In the genomic region with DNA sequence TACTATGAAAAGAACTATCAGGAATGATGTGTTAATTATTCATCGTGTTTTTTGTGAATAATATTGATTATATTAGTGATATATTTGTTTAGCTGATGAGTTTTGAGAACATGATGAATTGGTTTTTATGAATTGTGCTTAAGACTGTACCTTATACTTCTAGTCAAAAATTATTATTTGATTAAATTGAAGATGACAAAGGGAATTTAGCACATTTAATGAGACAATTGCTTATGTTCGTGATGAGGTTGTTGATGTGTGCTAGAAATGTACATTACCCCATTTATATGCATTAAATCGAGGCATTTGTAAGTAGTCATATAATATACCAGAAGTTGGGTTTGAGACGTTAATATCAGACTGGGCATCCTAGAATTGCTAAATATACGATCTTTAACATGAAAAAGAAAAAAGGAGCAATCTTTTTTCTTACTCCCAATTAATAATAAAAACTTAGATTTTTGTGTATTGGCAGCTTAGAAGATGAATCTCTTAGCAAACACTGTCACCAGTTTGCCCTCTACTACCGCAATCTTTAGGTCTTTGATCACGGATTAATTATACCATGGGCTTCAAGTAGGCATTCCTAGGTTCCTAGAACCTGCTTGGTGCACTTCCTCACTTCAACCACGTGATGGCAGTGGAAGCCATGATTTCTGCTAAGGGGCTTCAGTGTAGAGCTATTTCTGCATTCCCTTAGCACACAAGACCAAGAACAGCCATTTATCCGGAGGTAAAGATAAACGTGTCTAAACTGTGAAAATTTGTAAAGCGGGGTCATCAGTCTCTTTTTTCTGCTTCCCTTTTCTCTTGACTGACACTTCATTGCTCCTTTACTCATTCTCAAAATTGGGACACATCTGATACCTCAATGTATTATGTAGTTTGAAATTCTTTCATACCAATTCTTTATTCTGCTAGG, we compare ENCODE assay signal across 7 cellular contexts. TPM values are rescaled to one million over a fixed set of nuclear protein-coding genes. Genes with fewer than 3 reads are reported as not detected.
DNase-seq lines count a peak whose midpoint lies in the region; ATAC-seq, FAIRE-seq and TF ChIP-seq lines count a peak whose summit lies in the region.

No MANE protein-coding gene starts in this region.

- H3K9me3 ChIP-seq in IMR-90 (ENCODE audit: control insufficient read depth, insufficient read depth, low read length) (no peaks in the 10 kb centered on the region), OCI-LY1 (ENCODE audit: low read length) (no peaks in the 10 kb centered on the region), fibroblast of lung (ENCODE audit: control insufficient read depth, insufficient read depth, low read depth, low read length) (no peaks in the 10 kb centered on the region), stomach smooth muscle (ENCODE audit: control insufficient read depth in 2 of 2, low read length in 2 of 2) (no peaks in the 10 kb centered on the region)
- no peaks in the 10 kb centered on the region for H3K9me3 ChIP-seq in naive thymus-derived CD4-positive, alpha-beta T cell (ENCODE audit: control insufficient read depth in 2 of 3, low read length in 3 of 3)

- H3K4me2 ChIP-seq in IMR-90 (ENCODE audit: low read depth, low read length): peak overlapping the region; percentile 99
- peak overlapping the region; percentile 96 for H3K4me2 ChIP-seq in OCI-LY1 (ENCODE audit: low read length)
- H3K4me2 ChIP-seq in fibroblast of lung (ENCODE audit: extremely low read depth, insufficient read depth, low read length): peak overlapping the region; percentile 98

- no peaks in the 10 kb centered on the region for H3K9me2 ChIP-seq in OCI-LY1 (ENCODE audit: low read depth, low read length)

- H2BK20ac ChIP-seq in IMR-90 (ENCODE audit: low read depth, low read length): no peak overlapping the region

- H2AK5ac ChIP-seq in IMR-90 (ENCODE audit: low read depth, low read length): no peak overlapping the region

- H3K27ac Mint-ChIP-seq in activated T-cell treated with anti-CD3 and anti-CD28 coated beads, Interleukin-2, amount 50 U/mL, for 24 hours: no peak overlapping the region
- peak overlapping the region in 2 of 9 donors; percentile 75 to 88 for H3K27ac Mint-ChIP-seq in naive thymus-derived CD4-positive, alpha-beta T cell

- H4K91ac ChIP-seq in IMR-90 (ENCODE audit: insufficient read depth, low read depth, low read length): no peak overlapping the region

- no peak overlapping the region; the same call in 1 of the 2 replicates for H3K9ac ChIP-seq in IMR-90 (ENCODE audit: low read depth, low read length)
- peak overlapping the region; percentile 79 for H3K9ac ChIP-seq in OCI-LY1 (ENCODE audit: low read length)
- peak overlapping the region; percentile 37 for H3K9ac ChIP-seq in fibroblast of lung (ENCODE audit: insufficient read depth, low read length)
- peak overlapping the region in 1 of 2 donors; percentile 97 for H3K9ac ChIP-seq in stomach smooth muscle (ENCODE audit: low read length in 2 of 2)

- H3K36me3 ChIP-seq in IMR-90 (ENCODE audit: control insufficient read depth, insufficient read depth, low read length) (no peaks in the 10 kb centered on the region), OCI-LY1 (ENCODE audit: insufficient read depth, low read length) (no peaks in the 10 kb centered on the region), fibroblast of lung (ENCODE audit: control insufficient read depth, insufficient read depth, low read length) (no peaks in the 10 kb centered on the region), stomach smooth muscle (ENCODE audit: control insufficient read depth in 2 of 2, insufficient read depth in 2 of 2, low read length in 2 of 2) (no peaks in the 10 kb centered on the region)
- no peaks in the 10 kb centered on the region for H3K36me3 ChIP-seq in naive thymus-derived CD4-positive, alpha-beta T cell (ENCODE audit: control insufficient read depth in 2 of 3, insufficient read depth in 3 of 3, low read length in 3 of 3)

- CTCF ChIA-PET in IMR-90 (lab: Yijun Ruan, JAX): interaction anchor here (0.6 to 1.3 kb wide), 7 partner anchors 11 to 650 kb away, joined by 3 to 5 read pairs (median 4); no protein-coding TSS in a partner anchor
- CTCF ChIA-PET in naive thymus-derived CD4-positive, alpha-beta T cell (lab: Charles Lee): interaction anchor here (0.5 to 2.9 kb wide), 12 partner anchors 8 to 686 kb away, joined by 3 to 13 read pairs (median 3); a partner anchor contains a TSS

- no peak overlapping the region for H3K14ac ChIP-seq in IMR-90 (replicated peaks; ENCODE audit: low read depth, low read length)

- no peak overlapping the region for H3K4ac ChIP-seq in IMR-90 (ENCODE audit: low read depth, low read length)

- no peaks in the 10 kb centered on the region for H3K27me3 ChIP-seq in IMR-90 (ENCODE audit: control insufficient read depth, insufficient read depth, low read length)
- no peaks in the 10 kb centered on the region for H3K27me3 ChIP-seq in OCI-LY1 (ENCODE audit: insufficient read depth, low read length)
- no peaks in the 10 kb centered on the region for H3K27me3 ChIP-seq in fibroblast of lung (ENCODE audit: control insufficient read depth, insufficient read depth, low read length)
- H3K27me3 ChIP-seq in naive thymus-derived CD4-positive, alpha-beta T cell (ENCODE audit: control insufficient read depth in 2 of 2, insufficient read depth in 2 of 2, low read length in 2 of 2): no peaks in the 10 kb centered on the region
- H3K27me3 ChIP-seq in stomach smooth muscle (ENCODE audit: control insufficient read depth in 1 of 2, insufficient read depth in 2 of 2, low read length in 2 of 2): no peaks in the 10 kb centered on the region

- POLR2A ChIA-PET in IMR-90 (lab: Charles Lee; ENCODE audit: unreplicated experiment): no interaction called here
- POLR2A ChIA-PET in naive thymus-derived CD4-positive, alpha-beta T cell (lab: Charles Lee): interaction anchor here (0.7 to 2.0 kb wide), 3 partner anchors 19 to 686 kb away, joined by 3 to 7 read pairs (median 3); a partner anchor contains a TSS

- no peak overlapping the region for H2AK9ac ChIP-seq in IMR-90 (replicated peaks; ENCODE audit: low read depth, low read length, poor library complexity)

- H3K79me2 ChIP-seq in OCI-LY1 (ENCODE audit: insufficient read depth, low read length) (peaks cover 52% of the 10 kb centered on the region), fibroblast of lung (ENCODE audit: control insufficient read depth, insufficient read depth, low read length) (peaks cover 46% of the 10 kb centered on the region)

- H3K4me3 ChIP-seq in IMR-90 (ENCODE audit: insufficient read depth, low read depth, low read length): no peak overlapping the region
- H3K4me3 ChIP-seq in OCI-LY1 (ENCODE audit: low read depth, low read length, poor library complexity, severe bottlenecking): peak overlapping the region; percentile 83
- peak overlapping the region; percentile 64 to 99 (median 98) for H3K4me3 ChIP-seq in fibroblast of lung (replicated peaks in 1 of 4; ENCODE audit: control extremely low read depth in 1 of 4, insufficient read depth in 1 of 4, low read depth in 3 of 4, low read length in 4 of 4)
- H3K4me3 ChIP-seq in naive thymus-derived CD4-positive, alpha-beta T cell (ENCODE audit: low read length): peak overlapping the region; percentile 54
- peak overlapping the region; percentile 96 to 98 for H3K4me3 ChIP-seq in stomach smooth muscle (ENCODE audit: low read length in 2 of 2)

- peaks cover 12% of the 10 kb centered on the region; the same call in 1 of the 2 replicates for H4K20me1 ChIP-seq in IMR-90 (ENCODE audit: insufficient read depth, low read length)
- no peaks in the 10 kb centered on the region for H4K20me1 ChIP-seq in OCI-LY1 (ENCODE audit: insufficient read depth, low read length)
- no peaks in the 10 kb centered on the region for H4K20me1 ChIP-seq in fibroblast of lung (ENCODE audit: control insufficient read depth, extremely low read depth, insufficient read depth, low read length)

- dilution Hi-C loops in IMR-90 (cut with HindIII; ENCODE audit: low sequenced_read_pairs, unreplicated experiment): no loop called here

- H4K8ac ChIP-seq in IMR-90 (ENCODE audit: low read depth in 2 of 2, low read length in 2 of 2): no peak overlapping the region

- H2BK15ac ChIP-seq in IMR-90 (ENCODE audit: low read depth, low read length): no peak overlapping the region

- peak; percentile 35 for DNase-seq in GM12891 (ENCODE audit: insufficient read length, low spot score)
- peak; percentile 90 for DNase-seq in IMR-90
- DNase-seq in activated T-cell treated with anti-CD3 and anti-CD28 coated beads, Interleukin-2, amount 50 U/mL, for 24 hours: peak; percentile 43
- DNase-seq in fibroblast of lung (ENCODE audit: low read depth in 2 of 2): peak; percentile 86 to 91
- peak in 8 of 9 donors; percentile 43 to 71 (median 62) for DNase-seq in naive thymus-derived CD4-positive, alpha-beta T cell

- peaks cover 4% of the 10 kb centered on the region for H3K9me1 ChIP-seq in IMR-90 (ENCODE audit: insufficient read depth, low read length)

- ATAC-seq in IMR-90 (ENCODE audit: low read depth): peak; percentile 65
- ATAC-seq in naive thymus-derived CD4-positive, alpha-beta T cell: peak; percentile 43

- 86% methylated on average over 1 of the region's 11 CpGs; no CpG with 5 or more reads in 1 of the 2 experiments for WGBS in IMR-90 (ENCODE audit: extremely low coverage in 2 of 2, insufficient read length in 1 of 2), 2 experiments

- FAIRE-seq in GM12891 (lab: Jason Lieb, UNC): peak; percentile 78

- intact Hi-C loops in IMR-90 (cut with micrococcal nuclease): loop anchor here (1.0 to 10.0 kb wide), 11 partner anchors 113 to 759 kb away; a partner anchor contains a TSS
- intact Hi-C loops in naive thymus-derived CD4-positive, alpha-beta T cell (cut with micrococcal nuclease): loop anchor here (1.0 to 5.0 kb wide), 18 partner anchors 12 to 1333 kb away; a partner anchor contains a TSS

- H3K36me3 Mint-ChIP-seq in activated T-cell treated with anti-CD3 and anti-CD28 coated beads, Interleukin-2, amount 50 U/mL, for 24 hours (ENCODE audit: low read depth): peaks cover 13% of the 10 kb centered on the region
- peaks cover 0 to 9% (median 0%) of the 10 kb centered on the region in 5 donors for H3K36me3 Mint-ChIP-seq in naive thymus-derived CD4-positive, alpha-beta T cell

- no peak overlapping the region for H3K56ac ChIP-seq in IMR-90 (ENCODE audit: extremely low read depth, insufficient read depth, low read length)

- peaks cover 8 to 53% of the 10 kb centered on the region in 2 experiments for H3K79me1 ChIP-seq in IMR-90 (ENCODE audit: low read depth in 1 of 2, low read length in 2 of 2)

- no peak overlapping the region for H3K18ac ChIP-seq in IMR-90 (ENCODE audit: low read depth, low read length)

- TF ChIP-seq POLR2A in GM12891 (IDR thresholded peaks at IDR 0.05; ENCODE audit: low read depth, low read length): no peak
- TF ChIP-seq POLR2A in IMR-90 (IDR thresholded peaks at IDR 0.05; ENCODE audit: low read depth, low read length): peak; percentile 34; the same call in 1 of the 2 replicates

- H2BK120ac ChIP-seq in IMR-90 (ENCODE audit: low read depth, low read length): no peak overlapping the region

- in situ Hi-C loops in IMR-90 (cut with MboI; ENCODE audit: low sequenced_read_pairs): loop anchor here (10.0 kb wide), 2 partner anchors 413 to 683 kb away; no protein-coding TSS in a partner anchor

- H3K23ac ChIP-seq in IMR-90 (ENCODE audit: low read depth, low read length): no peak overlapping the region

- H3K27ac ChIP-seq in IMR-90 (ENCODE audit: insufficient read depth, low read length) (no peak overlapping the region), OCI-LY1 (ENCODE audit: low read depth, low read length, poor library complexity, severe bottlenecking) (no peak overlapping the region), fibroblast of lung (ENCODE audit: insufficient read depth, low read length) (no peak overlapping the region), stomach smooth muscle (ENCODE audit: low read length) (no peak overlapping the region)
- no peak overlapping the region for H3K27ac ChIP-seq in naive thymus-derived CD4-positive, alpha-beta T cell (ENCODE audit: low read depth, low read length)

- no peaks in the 10 kb centered on the region for H3K27me3 Mint-ChIP-seq in activated T-cell treated with anti-CD3 and anti-CD28 coated beads, Interleukin-2, amount 50 U/mL, for 24 hours
- peaks cover 0 to 2% (median 0%) of the 10 kb centered on the region in 5 donors for H3K27me3 Mint-ChIP-seq in naive thymus-derived CD4-positive, alpha-beta T cell

- no peaks in the 10 kb centered on the region for H3F3A ChIP-seq in OCI-LY1 (ENCODE audit: insufficient read depth, low read length)

- peaks cover 5% of the 10 kb centered on the region for H3K4me1 ChIP-seq in IMR-90 (ENCODE audit: control insufficient read depth, insufficient read depth, low read length)
- H3K4me1 ChIP-seq in OCI-LY1 (ENCODE audit: insufficient read depth, low read length, severe bottlenecking): peaks cover 27% of the 10 kb centered on the region
- no peaks in the 10 kb centered on the region for H3K4me1 ChIP-seq in fibroblast of lung (ENCODE audit: control insufficient read depth, extremely low read depth, insufficient read depth, low read length)
- H3K4me1 ChIP-seq in naive thymus-derived CD4-positive, alpha-beta T cell (ENCODE audit: control insufficient read depth in 2 of 2, insufficient read depth in 2 of 2, low read length in 2 of 2): peaks cover 12 to 18% of the 10 kb centered on the region in 2 donors
- peaks cover 12% of the 10 kb centered on the region for H3K4me1 ChIP-seq in stomach smooth muscle (ENCODE audit: control insufficient read depth, insufficient read depth, low read length)

- BruUV-seq in IMR-90 (replicated peaks; lab: Mats Ljungman, UMichigan): no TSS peak

- TF ChIP-seq CTCF in IMR-90 (conservative IDR thresholded peaks at IDR 0.05; ENCODE audit: low read depth, low read length): peak; percentile 93
- peak; percentile 99 for TF ChIP-seq CTCF in OCI-LY1 (IDR thresholded peaks at IDR 0.05; ENCODE audit: low read length)
- peak; percentile 96 to 97 for TF ChIP-seq CTCF in fibroblast of lung (conservative IDR thresholded peaks at IDR 0.05 in 1 of 2, IDR thresholded peaks at IDR 0.05 in 1 of 2; ENCODE audit: low read depth in 1 of 2, low read length in 2 of 2)

- H3K4me3 Mint-ChIP-seq in activated T-cell treated with anti-CD3 and anti-CD28 coated beads, Interleukin-2, amount 50 U/mL, for 24 hours: peak overlapping the region; percentile 90
- peak overlapping the region; percentile 67 to 95 (median 86) for H3K4me3 Mint-ChIP-seq in naive thymus-derived CD4-positive, alpha-beta T cell

- H4K5ac ChIP-seq in IMR-90 (ENCODE audit: low read depth, low read length): no peak overlapping the region

- peak; percentile 98 for TF ChIP-seq RAD21 in IMR-90 (IDR thresholded peaks at IDR 0.05; ENCODE audit: low read length)

- H2BK5ac ChIP-seq in IMR-90 (ENCODE audit: low read depth, low read length, poor library complexity, severe bottlenecking): no peak overlapping the region

- peaks cover 49% of the 10 kb centered on the region for H3K4me1 Mint-ChIP-seq in activated T-cell treated with anti-CD3 and anti-CD28 coated beads, Interleukin-2, amount 50 U/mL, for 24 hours (ENCODE audit: low read depth)
- H3K4me1 Mint-ChIP-seq in naive thymus-derived CD4-positive, alpha-beta T cell: peaks cover 34 to 65% (median 50%) of the 10 kb centered on the region in 7 donors

- H3K9me3 Mint-ChIP-seq in activated T-cell treated with anti-CD3 and anti-CD28 coated beads, Interleukin-2, amount 50 U/mL, for 24 hours: no peaks in the 10 kb centered on the region
- peaks cover 0 to 5% (median 0%) of the 10 kb centered on the region in 11 donors for H3K9me3 Mint-ChIP-seq in naive thymus-derived CD4-positive, alpha-beta T cell

- no peak overlapping the region for H2AFZ ChIP-seq in IMR-90 (replicated peaks; ENCODE audit: low read length, poor library complexity)
- no peak overlapping the region for H2AFZ ChIP-seq in OCI-LY1 (ENCODE audit: low read length)
- no peak overlapping the region for H2AFZ ChIP-seq in fibroblast of lung (ENCODE audit: low read length)

RNA-seq across cellular contexts. Expression of a gene that starts 1.6 kb away (rescaled TPM):
- 7.5 TPM for polyA plus RNA-seq in GM12891 (2012; ENCODE audit: low read depth, missing spikeins)
- total RNA-seq in IMR-90 (2012; rRNA removed): 27.1 and 34.2 TPM in 2 replicates
- 12.4 and 13.3 TPM in 2 replicates for polyA plus RNA-seq in IMR-90 (2012; rRNA removed)
- 3.1 and 3.2 TPM in 2 replicates for polyA plus RNA-seq in IMR-90 (2012; cell fraction: cytosol; rRNA removed)
- polyA plus RNA-seq in IMR-90 (2012; cell fraction: nucleus; rRNA removed; ENCODE audit: low replicate concordance): 6.6 and 35.5 TPM in 2 replicates
- 27.7 and 29.1 TPM in 2 replicates for total RNA-seq in fibroblast of lung
- 20.3 and 28.5 TPM in 2 replicates for polyA plus RNA-seq in fibroblast of lung
- 14.2 and 19.3 TPM in 2 replicates for polyA plus RNA-seq in fibroblast of lung (2012)
- polyA minus RNA-seq in fibroblast of lung (ENCODE audit: low replicate concordance): 4.6 and 12.9 TPM in 2 replicates
- total RNA-seq in naive thymus-derived CD4-positive, alpha-beta T cell: 10 to 100 TPM; 14.5 to 20.4 (median 17.3) TPM
- polyA plus RNA-seq in naive thymus-derived CD4-positive, alpha-beta T cell: 1 to 10 TPM; 1.2 to 3.4 TPM

RNA-seq across cellular contexts. Expression of a gene that starts 20.8 kb away (rescaled TPM):
- polyA plus RNA-seq in GM12891 (2012; ENCODE audit: low read depth, missing spikeins): 14.8 TPM
- 19.4 and 26.3 TPM in 2 replicates for total RNA-seq in IMR-90 (2012; rRNA removed)
- polyA plus RNA-seq in IMR-90 (2012; rRNA removed): 27.2 and 28.2 TPM in 2 replicates
- polyA plus RNA-seq in IMR-90 (2012; cell fraction: cytosol; rRNA removed): 16.4 and 33.4 TPM in 2 replicates
- 20.6 and 23.4 TPM in 2 replicates for polyA plus RNA-seq in IMR-90 (2012; cell fraction: nucleus; rRNA removed; ENCODE audit: low replicate concordance)
- total RNA-seq in fibroblast of lung: 12.1 and 19.5 TPM in 2 replicates
- polyA plus RNA-seq in fibroblast of lung: 22.3 and 27.8 TPM in 2 replicates
- 17.0 and 21.0 TPM in 2 replicates for polyA plus RNA-seq in fibroblast of lung (2012)
- 12.7 and 73.4 TPM in 2 replicates for polyA minus RNA-seq in fibroblast of lung (ENCODE audit: low replicate concordance)
- total RNA-seq in naive thymus-derived CD4-positive, alpha-beta T cell: 10 to 100 TPM; 11.1 to 19.8 (median 18.7) TPM
- polyA plus RNA-seq in naive thymus-derived CD4-positive, alpha-beta T cell: 10 to 100 TPM; 11.8 to 20.0 TPM

Comparison
In these comparisons a context has a peak if more than half of its experiments do, and no peak if none do; other contexts are left out.
1. DNase-seq: peak in every context shown above with its lines; median percentile 90 in IMR-90; 88 in fibroblast of lung; 62 in naive thymus-derived CD4-positive, alpha-beta T cell; 43 in activated T-cell treated with anti-CD3 and anti-CD28 coated beads, Interleukin-2, amount 50 U/mL, for 24 hours; 35 in GM12891.